Comparison of ENCODE assay signal across 8 cellular contexts in the genomic region with DNA sequence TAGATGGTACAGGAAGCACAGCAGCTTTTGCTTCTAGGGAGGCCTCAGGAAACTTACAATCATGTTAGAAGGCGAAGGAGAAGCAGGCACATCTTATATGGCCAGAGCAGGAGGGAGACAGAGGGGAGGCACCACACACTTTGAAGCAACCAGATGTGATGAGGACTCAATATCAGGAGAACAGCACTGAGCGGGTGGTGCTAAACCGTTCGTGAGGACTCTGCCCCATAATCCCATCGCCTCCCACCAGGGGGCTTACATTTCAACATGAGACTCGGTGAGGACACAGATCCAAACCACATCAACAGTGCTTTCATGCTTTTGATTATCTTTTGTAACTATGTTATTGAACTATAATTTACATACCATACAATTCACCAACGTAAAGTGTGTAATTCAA. TPM values are rescaled to one million over a fixed set of nuclear protein-coding genes. Genes with fewer than 3 reads are reported as not detected.
A peak's percentile ranks its signal among the peaks of the same experiment; 100 is the strongest.
DNase-seq lines count a peak whose midpoint lies in the region; ATAC-seq and TF ChIP-seq lines count a peak whose summit lies in the region.

No MANE protein-coding gene starts in this region.

- H3K27ac Mint-ChIP-seq in activated naive CD8-positive, alpha-beta T cell treated with anti-CD3 and anti-CD28 coated beads for 36 hours, result no peak overlapping the region

- ATAC-seq in GM19351 (IDR thresholded peaks at IDR 0.05; ENCODE audit: unreplicated experiment) (no peak), GM21529 (IDR thresholded peaks at IDR 0.05; ENCODE audit: unreplicated experiment) (no peak), GM18907 (IDR thresholded peaks at IDR 0.05; ENCODE audit: unreplicated experiment) (no peak)

- intact Hi-C loops in sigmoid colon (cut with DNase I), result no loop called here

- no CpG with 5 or more reads among the region's 7 CpGs for WGBS in mesendoderm (ENCODE audit: extremely low coverage, insufficient coverage, low lambda C conversion rate)
- WGBS in sigmoid colon, 2 donors, result 73 to 84% methylated on average over 7 of the region's 7 CpGs

- no peak overlapping the region for H3K4me3 ChIP-seq in BLaER1 treated with 17β-estradiol and CSF1 and Interleukin-3, amounts not matched to agents 10 nM and 100 nM
- no peak overlapping the region for H3K4me3 ChIP-seq in MM.1S (ENCODE audit: low read length)
- no peak overlapping the region for H3K4me3 ChIP-seq in mesendoderm (ENCODE audit: low read length)
- no peak overlapping the region for H3K4me3 ChIP-seq in sigmoid colon

- TF ChIP-seq POLR2A in sigmoid colon (IDR thresholded peaks at IDR 0.05), result no peak

- no peak overlapping the region for H3K18ac ChIP-seq in mesendoderm (ENCODE audit: low read length)

- DNase-seq in MM.1S, result no peak
- peak; percentile 22 for DNase-seq in activated naive CD8-positive, alpha-beta T cell treated with anti-CD3 and anti-CD28 coated beads for 36 hours
- DNase-seq in mesendoderm, result peak; percentile 62
- DNase-seq in sigmoid colon, result no peak

- H4K8ac ChIP-seq in mesendoderm (ENCODE audit: low read depth, low read length), result no peak overlapping the region

- no peak overlapping the region for H3K9ac ChIP-seq in BLaER1 treated with 17β-estradiol and CSF1 and Interleukin-3, amounts not matched to agents 10 nM and 100 nM
- no peak overlapping the region for H3K9ac ChIP-seq in MM.1S (ENCODE audit: low read length)
- H3K9ac ChIP-seq in mesendoderm (ENCODE audit: low read length), result no peak overlapping the region

- H3K36me3 Mint-ChIP-seq in activated naive CD8-positive, alpha-beta T cell treated with anti-CD3 and anti-CD28 coated beads for 36 hours, result peaks cover 24% of the 10 kb centered on the region

- H3K4me1 ChIP-seq in BLaER1 treated with 17β-estradiol and CSF1 and Interleukin-3, amounts not matched to agents 10 nM and 100 nM, result peaks cover 13 to 38% (median 24%) of the 10 kb centered on the region in 10 experiments
- H3K4me1 ChIP-seq in MM.1S (ENCODE audit: low read length) (no peaks in the 10 kb centered on the region), mesendoderm (ENCODE audit: control insufficient read depth, low read depth, low read length) (no peaks in the 10 kb centered on the region), sigmoid colon (no peaks in the 10 kb centered on the region)

- no peak overlapping the region for H3K23ac ChIP-seq in mesendoderm (ENCODE audit: low read length)

- peak overlapping the region in 3 of 11 experiments; percentile 27 to 56 (median 53); a peak in 4 of 22 replicates for H3K27ac ChIP-seq in BLaER1 treated with 17β-estradiol and CSF1 and Interleukin-3, amounts not matched to agents 10 nM and 100 nM
- H3K27ac ChIP-seq in MM.1S (ENCODE audit: low read length) (no peak overlapping the region), mesendoderm (ENCODE audit: low read depth, low read length) (no peak overlapping the region), sigmoid colon (peak overlapping the region in 1 of 4 donors; percentile 59)

- H3K4me1 Mint-ChIP-seq in activated naive CD8-positive, alpha-beta T cell treated with anti-CD3 and anti-CD28 coated beads for 36 hours, result peaks cover 4% of the 10 kb centered on the region

- H2AFZ ChIP-seq in MM.1S (ENCODE audit: low read length), result no peak overlapping the region

- H3K79me2 ChIP-seq in MM.1S (ENCODE audit: low read length), result no peaks in the 10 kb centered on the region
- no peaks in the 10 kb centered on the region for H3K79me2 ChIP-seq in mesendoderm (ENCODE audit: control insufficient read depth, insufficient read depth, low read length)

- H4K20me1 ChIP-seq in BLaER1 treated with 17β-estradiol and CSF1 and Interleukin-3, amounts not matched to agents 10 nM and 100 nM, result peaks cover 0 to 18% (median 0%) of the 10 kb centered on the region in 11 experiments; a peak in 4 of 22 replicates
- H4K20me1 ChIP-seq in MM.1S (ENCODE audit: insufficient read depth, low read length), result no peaks in the 10 kb centered on the region

- H3K4me3 Mint-ChIP-seq in activated naive CD8-positive, alpha-beta T cell treated with anti-CD3 and anti-CD28 coated beads for 36 hours, result no peak overlapping the region

- TF ChIP-seq CTCF in MM.1S (IDR thresholded peaks at IDR 0.05; ENCODE audit: low read length), result peak; percentile 25
- TF ChIP-seq CTCF in sigmoid colon (IDR thresholded peaks at IDR 0.05), result no peak

- peak overlapping the region; percentile 46 to 84 (median 72); a peak in 18 of 22 replicates for H3K4me2 ChIP-seq in BLaER1 treated with 17β-estradiol and CSF1 and Interleukin-3, amounts not matched to agents 10 nM and 100 nM
- H3K4me2 ChIP-seq in MM.1S (ENCODE audit: low read depth, low read length) (no peak overlapping the region), mesendoderm (ENCODE audit: low read length) (no peak overlapping the region)

- H3K56ac ChIP-seq in mesendoderm (ENCODE audit: low read length), result no peak overlapping the region

- H3K9me3 ChIP-seq in BLaER1 treated with 17β-estradiol and CSF1 and Interleukin-3, amounts not matched to agents 10 nM and 100 nM (replicated peaks in 1 of 11), result no peaks in the 10 kb centered on the region
- no peaks in the 10 kb centered on the region for H3K9me3 ChIP-seq in MM.1S (replicated peaks; ENCODE audit: insufficient read depth, low read length)
- H3K9me3 ChIP-seq in sigmoid colon, result no peaks in the 10 kb centered on the region

- H3K9me3 Mint-ChIP-seq in activated naive CD8-positive, alpha-beta T cell treated with anti-CD3 and anti-CD28 coated beads for 36 hours, result no peaks in the 10 kb centered on the region

- no peak overlapping the region for H2BK120ac ChIP-seq in mesendoderm (ENCODE audit: low read depth, low read length)

- no peak overlapping the region for H2AK5ac ChIP-seq in mesendoderm (ENCODE audit: low read length)

- H3K36me3 ChIP-seq in BLaER1 treated with 17β-estradiol and CSF1 and Interleukin-3, amounts not matched to agents 10 nM and 100 nM, result peaks cover 41 to 78% (median 60%) of the 10 kb centered on the region in 11 experiments
- H3K36me3 ChIP-seq in MM.1S (replicated peaks; ENCODE audit: insufficient read depth, low read length) (peaks cover 19% of the 10 kb centered on the region; the same call in 1 of the 2 replicates), mesendoderm (ENCODE audit: control insufficient read depth, insufficient read depth, low read length) (peaks cover 3% of the 10 kb centered on the region), sigmoid colon (peaks cover 8 to 52% (median 22%) of the 10 kb centered on the region in 4 donors)

- TF ChIP-seq EP300 in sigmoid colon (IDR thresholded peaks at IDR 0.05), result no peak

- no peaks in the 10 kb centered on the region for H3K27me3 ChIP-seq in BLaER1 treated with 17β-estradiol and CSF1 and Interleukin-3, amounts not matched to agents 10 nM and 100 nM
- H3K27me3 ChIP-seq in MM.1S (replicated peaks; ENCODE audit: insufficient read depth, low read length) (no peaks in the 10 kb centered on the region), mesendoderm (ENCODE audit: insufficient read depth, low read length, poor library complexity) (no peaks in the 10 kb centered on the region), sigmoid colon (no peaks in the 10 kb centered on the region)

- no peak overlapping the region for H2BK5ac ChIP-seq in mesendoderm (ENCODE audit: low read length)

- H3K79me1 ChIP-seq in mesendoderm (ENCODE audit: low read length), result no peaks in the 10 kb centered on the region

- H3F3A ChIP-seq in MM.1S (ENCODE audit: insufficient read depth, low read length), result no peaks in the 10 kb centered on the region

- H3K9me2 ChIP-seq in MM.1S (replicated peaks; ENCODE audit: insufficient read depth, low read length), result no peaks in the 10 kb centered on the region

- H4K5ac ChIP-seq in mesendoderm (ENCODE audit: low read length), result no peak overlapping the region

- H3K4ac ChIP-seq in mesendoderm (ENCODE audit: low read depth, low read length), result no peak overlapping the region

- H3K27me3 Mint-ChIP-seq in activated naive CD8-positive, alpha-beta T cell treated with anti-CD3 and anti-CD28 coated beads for 36 hours, result no peaks in the 10 kb centered on the region

- H2BK15ac ChIP-seq in mesendoderm (replicated peaks; ENCODE audit: low read depth), result no peak overlapping the region

RNA-seq across cellular contexts. Expression of a gene that starts 7.6 kb away (rescaled TPM):
- total RNA-seq in activated naive CD8-positive, alpha-beta T cell treated with anti-CD3 and anti-CD28 coated beads for 36 hours, result 1 to 10 TPM; 3.0 to 4.4 TPM
- 5.0 TPM for polyA plus RNA-seq in mesendoderm (2013, experiment 1 of 2)
- polyA plus RNA-seq in mesendoderm (2013, experiment 2 of 2), result 5.0 TPM
- total RNA-seq in sigmoid colon, result 10 to 100 TPM in 1 of 4 donors, 1 to 10 TPM in 3; 2.0 to 11.9 (median 5.2) TPM
- polyA plus RNA-seq in sigmoid colon, result 10 to 100 TPM; 24.0 to 25.8 (median 25.7) TPM

RNA-seq across cellular contexts. Expression of a gene that starts 31.2 kb away (rescaled TPM):
- 10 to 100 TPM; 50.6 to 56.6 TPM for total RNA-seq in activated naive CD8-positive, alpha-beta T cell treated with anti-CD3 and anti-CD28 coated beads for 36 hours
- polyA plus RNA-seq in mesendoderm (2013, experiment 1 of 2), result 40.6 TPM
- 42.2 TPM for polyA plus RNA-seq in mesendoderm (2013, experiment 2 of 2)
- total RNA-seq in sigmoid colon, result 10 to 100 TPM; 21.0 to 32.4 (median 27.2) TPM
- polyA plus RNA-seq in sigmoid colon, result 10 to 100 TPM in 1 of 3 donors, 1 to 10 TPM in 2; 6.0 to 20.4 (median 9.6) TPM

RNA-seq across cellular contexts. Expression of a gene that starts 44.9 kb away (rescaled TPM):
- total RNA-seq in activated naive CD8-positive, alpha-beta T cell treated with anti-CD3 and anti-CD28 coated beads for 36 hours, result 1 to 10 TPM; 3.8 to 4.1 TPM
- 6.2 TPM for polyA plus RNA-seq in mesendoderm (2013, experiment 1 of 2)
- 5.9 TPM for polyA plus RNA-seq in mesendoderm (2013, experiment 2 of 2)
- 10 to 100 TPM; 11.1 to 17.8 (median 12.7) TPM for total RNA-seq in sigmoid colon
- polyA plus RNA-seq in sigmoid colon, result 10 to 100 TPM; 10.2 to 62.8 (median 35.8) TPM

Comparison
In these comparisons a context has a peak if more than half of its experiments do, and no peak if none do; other contexts are left out.
1. H3K4me2 ChIP-seq: peak in BLaER1 treated with 17β-estradiol and CSF1 and Interleukin-3, amounts not matched to agents 10 nM and 100 nM (11 of 11); none in MM.1S (single experiment) and mesendoderm (single experiment).
2. DNase-seq: peak in activated naive CD8-positive, alpha-beta T cell treated with anti-CD3 and anti-CD28 coated beads for 36 hours (single experiment) and mesendoderm (single experiment); none in MM.1S (single experiment) and sigmoid colon (single experiment).